Comparison of ENCODE assay signal across 16 cellular contexts in genomic region chr2:123073956-123074355, GRCh38.
DNase-seq lines count a peak whose midpoint lies in the region.
"Had no signal": no experiment of that assay in that cellular context is flagged by ENCODE, and none has a peak within 500 bp of the region (broad histone marks: within the 10 kb centered on the region; RNA-seq: fewer than 3 reads in every experiment).

No MANE protein-coding gene starts in this region.

- DNase-seq in NOMO-1 (lab: John Stamatoyannopoulos, UW; ENCODE audit: unreplicated experiment in 2 of 2) (peak; percentile 14 to 29), NOMO-1 treated with DMSO at 0.1 percent for 48 hours (lab: John Stamatoyannopoulos, UW; ENCODE audit: unreplicated experiment) (no peak), SKM-1 (lab: John Stamatoyannopoulos, UW; ENCODE audit: unreplicated experiment) (peak; percentile 29), globus pallidus (ENCODE audit: low spot score) (peak; percentile 2), renal cortical epithelial cell (ENCODE audit: low read depth) (peak; percentile 11)
- DNase-seq in activated CD4-positive, CD25-positive, alpha-beta regulatory T cell treated with anti-CD3 and anti-CD28 coated beads, Interleukin-2, amount 50 U/mL, for 72 hours: no peak
- no peak for DNase-seq in stimulated activated naive CD4-positive, alpha-beta T cell treated with Interleukin-2 at 50 U/mL for 16 hours (lab: John Stamatoyannopoulos, UW)
- DNase-seq in stimulated activated CD4-positive, alpha-beta T cell treated with anti-CD3 and anti-CD28 coated beads, Interleukin-1b, Interleukin-23, amount 100 ng/mL, for 48 hours: no peak
- DNase-seq: 8988T, Karpas-422, MM.1S, NCI-H1105 treated with DMSO at 0.1 percent for 48 hours, NCI-H1694 treated with DMSO at 0.1 percent for 48 hours, NCI-H226, NCI-H524 treated with DMSO at 0.1 percent for 48 hours, RPMI8226 had no signal

Comparison
In these comparisons a context has a peak if more than half of its experiments do, and no peak if none do; other contexts are left out.
1. DNase-seq: peak in NOMO-1 (2 of 2), SKM-1 (single experiment), globus pallidus (single experiment) and renal cortical epithelial cell (single experiment); none in NOMO-1 treated with DMSO at 0.1 percent for 48 hours (single experiment), activated CD4-positive, CD25-positive, alpha-beta regulatory T cell treated with anti-CD3 and anti-CD28 coated beads, Interleukin-2, amount 50 U/mL, for 72 hours (single experiment), stimulated activated naive CD4-positive, alpha-beta T cell treated with Interleukin-2 at 50 U/mL for 16 hours (single experiment) and stimulated activated CD4-positive, alpha-beta T cell treated with anti-CD3 and anti-CD28 coated beads, Interleukin-1b, Interleukin-23, amount 100 ng/mL, for 48 hours (single experiment).